In the genomic region with DNA sequence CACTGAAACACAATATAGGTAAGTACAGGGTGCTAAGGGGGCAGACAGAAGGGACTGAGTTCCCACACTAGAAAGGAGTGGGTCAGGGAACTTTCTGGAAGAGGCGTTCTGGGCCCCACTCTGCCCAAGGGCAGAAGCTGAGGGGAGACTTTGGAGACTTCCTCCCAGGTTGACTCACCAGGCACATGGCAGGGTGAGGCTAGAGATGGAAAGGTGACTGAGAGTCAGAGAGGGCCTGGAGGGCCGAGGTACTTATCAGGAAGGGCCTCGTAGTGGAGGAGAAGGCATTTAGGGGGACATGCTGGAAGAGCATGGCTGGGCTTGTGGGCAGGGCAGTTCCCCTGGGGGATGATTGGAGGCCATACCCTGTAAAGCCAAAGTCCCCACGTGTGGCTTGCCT, we compare ENCODE assay signal across 20 cellular contexts.
DNase-seq lines count a peak whose midpoint lies in the region; ATAC-seq and TF ChIP-seq lines count a peak whose summit lies in the region.
"Had no signal": no experiment of that assay in that cellular context is flagged by ENCODE, and none has a peak within 500 bp of the region (broad histone marks: within the 10 kb centered on the region; RNA-seq: fewer than 3 reads in every experiment).

No MANE protein-coding gene starts in this region.

- H4K20me1 ChIP-seq in BLaER1, result no peaks in the 10 kb centered on the region
- no peaks in the 10 kb centered on the region for H4K20me1 ChIP-seq in mammary epithelial cell (ENCODE audit: insufficient read depth, low read length)

- no peak for TF ChIP-seq CTCF in mammary epithelial cell (conservative IDR thresholded peaks at IDR 0.05 in 1 of 2, IDR thresholded peaks at IDR 0.05 in 1 of 2; ENCODE audit: extremely low read depth in 1 of 2, insufficient read depth in 1 of 2, low read depth in 1 of 2, low read length in 2 of 2)
- no peak for TF ChIP-seq CTCF in GM13977 (IDR thresholded peaks at IDR 0.05; ENCODE audit: extremely low read depth, insufficient read depth, missing control alignments)

- in situ Hi-C loops in mammary epithelial cell (cut with MboI; ENCODE audit: low sequenced_read_pairs in 2 of 2) (no loop called here), GM13977 (cut with MboI; ENCODE audit: low pct_unique_long_range_greater_than_20kb, low sequenced_read_pairs, unreplicated experiment) (no loop called here)

- 76% methylated on average over 3 of the region's 4 CpGs for WGBS in mammary epithelial cell (ENCODE audit: low coverage, missing lambda C conversion rate)

- peak overlapping the region in 2 of 7 donors; percentile 27 to 48 for H3K27ac Mint-ChIP-seq in CD4-positive, alpha-beta memory T cell
- peak overlapping the region in 8 of 10 donors; percentile 5 to 80 (median 64) for H3K27ac Mint-ChIP-seq in naive thymus-derived CD8-positive, alpha-beta T cell

- H3K27me3 ChIP-seq in BLaER1 (no peaks in the 10 kb centered on the region), mammary epithelial cell (ENCODE audit: insufficient read depth, low read length) (no peaks in the 10 kb centered on the region)
- H3K27me3 ChIP-seq in CD4-positive, alpha-beta memory T cell (ENCODE audit: insufficient read depth, low read length), result no peaks in the 10 kb centered on the region
- H3K27me3 ChIP-seq: thyroid gland had no signal

- peak overlapping the region; percentile 9 for H2AFZ ChIP-seq in mammary epithelial cell (ENCODE audit: low read depth, low read length)

- no peak for ATAC-seq in naive thymus-derived CD8-positive, alpha-beta T cell
- ATAC-seq: right cardiac atrium had no signal

- peak overlapping the region; percentile 14 for H3K4me2 ChIP-seq in BLaER1
- H3K4me2 ChIP-seq in mammary epithelial cell (ENCODE audit: insufficient read depth, low read depth, low read length), result no peak overlapping the region

- CTCF ChIA-PET in CD4-positive, alpha-beta memory T cell (lab: Charles Lee; ENCODE audit: partially characterized antibody), result no interaction called here
- CTCF ChIA-PET in mammary epithelial cell (lab: Charles Lee; ENCODE audit: low non-redundant PET), result no interaction called here

- H3K9me3 Mint-ChIP-seq in CD4-positive, alpha-beta memory T cell, result peaks cover 0 to 2% (median 0%) of the 10 kb centered on the region in 8 donors
- H3K9me3 Mint-ChIP-seq in naive thymus-derived CD8-positive, alpha-beta T cell, result no peaks in the 10 kb centered on the region

- intact Hi-C loops in CD4-positive, alpha-beta memory T cell (cut with micrococcal nuclease), result loop anchor here (1.0 to 10.0 kb wide), 4 partner anchors 25 to 756 kb away; no protein-coding TSS in a partner anchor
- intact Hi-C loops in mammary epithelial cell (cut with micrococcal nuclease), result no loop called here

- H3K36me3 ChIP-seq in BLaER1 (no peaks in the 10 kb centered on the region), mammary epithelial cell (ENCODE audit: insufficient read depth, low read length) (no peaks in the 10 kb centered on the region)
- H3K36me3 ChIP-seq in CD4-positive, alpha-beta memory T cell (ENCODE audit: insufficient read depth, low read length), result no peaks in the 10 kb centered on the region
- H3K36me3 ChIP-seq: left ventricle myocardium inferior, thyroid gland had no signal

- no peak for DNase-seq in CD4-positive, alpha-beta memory T cell
- DNase-seq in mammary epithelial cell (no peak), ureter (ENCODE audit: low spot score) (no peak), GM13977 (ENCODE audit: low spot score) (no peak), MV-4-11 (lab: John Stamatoyannopoulos, UW) (no peak)
- DNase-seq in naive thymus-derived CD8-positive, alpha-beta T cell, result no peak
- DNase-seq: Calu3; cerebellar nuclear complex; effector memory CD4-positive, alpha-beta T cell; EL; GOT3; left ventricle myocardium inferior; mucosa of descending colon; NCI-H2107; NCI-H526; right cardiac atrium; SHP77; stimulated activated CD4-positive, alpha-beta T cell treated with anti-CD3 and anti-CD28 coated beads, Interleukin-15, amount 100 ng/mL, for 24 hours; thyroid gland had no signal

- H3K4me3 Mint-ChIP-seq in CD4-positive, alpha-beta memory T cell, result peak overlapping the region in 5 of 8 donors; percentile 9 to 86 (median 20)
- H3K4me3 Mint-ChIP-seq in naive thymus-derived CD8-positive, alpha-beta T cell, result peak overlapping the region in 5 of 10 donors; percentile 34 to 86 (median 75)

- H3K9ac ChIP-seq in BLaER1, result no peak overlapping the region
- no peak overlapping the region for H3K9ac ChIP-seq in mammary epithelial cell (ENCODE audit: insufficient read depth, low read length)

- no peaks in the 10 kb centered on the region for H3K36me3 Mint-ChIP-seq in CD4-positive, alpha-beta memory T cell
- H3K36me3 Mint-ChIP-seq in naive thymus-derived CD8-positive, alpha-beta T cell, result no peaks in the 10 kb centered on the region

- no peak overlapping the region for H3K4me3 ChIP-seq in BLaER1
- no peak overlapping the region for H3K4me3 ChIP-seq in CD4-positive, alpha-beta memory T cell (ENCODE audit: low read length in 2 of 2)
- H3K4me3 ChIP-seq in mammary epithelial cell (replicated peaks in 1 of 3; ENCODE audit: insufficient read depth in 1 of 3, low read depth in 2 of 3, low read length in 3 of 3), result no peak overlapping the region
- H3K4me3 ChIP-seq: left ventricle myocardium inferior, mucosa of descending colon, thyroid gland had no signal

- peaks cover 62 to 73% (median 67%) of the 10 kb centered on the region in 4 donors for H3K4me1 Mint-ChIP-seq in CD4-positive, alpha-beta memory T cell
- H3K4me1 Mint-ChIP-seq in naive thymus-derived CD8-positive, alpha-beta T cell, result peaks cover 67 to 84% (median 81%) of the 10 kb centered on the region in 4 donors

- dilution Hi-C loops in mammary epithelial cell (cut with HindIII; ENCODE audit: low sequenced_read_pairs), result loop anchor here (5.0 kb wide), 1 partner anchor 156 kb away; no protein-coding TSS in a partner anchor

- peaks cover 0 to 3% of the 10 kb centered on the region in 2 donors for H3K27me3 Mint-ChIP-seq in CD4-positive, alpha-beta memory T cell
- H3K27me3 Mint-ChIP-seq in naive thymus-derived CD8-positive, alpha-beta T cell, result no peaks in the 10 kb centered on the region

- no peaks in the 10 kb centered on the region for H3K79me2 ChIP-seq in mammary epithelial cell (ENCODE audit: insufficient read depth, low read length)

- no TSS peak for BruUV-seq in mammary epithelial cell (replicated peaks; lab: Mats Ljungman, UMichigan)

- POLR2A ChIA-PET in CD4-positive, alpha-beta memory T cell (lab: Charles Lee; ENCODE audit: partially characterized antibody), result interaction anchor here (6.6 kb wide), 1 partner anchor 160 kb away, joined by 72 read pairs; a partner anchor contains a TSS
- POLR2A ChIA-PET in naive thymus-derived CD8-positive, alpha-beta T cell (lab: Charles Lee), result no interaction called here

- peaks cover 46% of the 10 kb centered on the region for H3K4me1 ChIP-seq in BLaER1
- peaks cover 62% of the 10 kb centered on the region for H3K4me1 ChIP-seq in CD4-positive, alpha-beta memory T cell (ENCODE audit: insufficient read depth, low read length)
- H3K4me1 ChIP-seq in mammary epithelial cell (ENCODE audit: insufficient read depth, low read length), result peaks cover 19% of the 10 kb centered on the region
- H3K4me1 ChIP-seq: left ventricle myocardium inferior had no signal

- no peaks in the 10 kb centered on the region for H3K9me3 ChIP-seq in BLaER1
- H3K9me3 ChIP-seq in CD4-positive, alpha-beta memory T cell (ENCODE audit: control insufficient read depth in 1 of 2, low read length in 2 of 2), result no peaks in the 10 kb centered on the region
- no peaks in the 10 kb centered on the region for H3K9me3 ChIP-seq in mammary epithelial cell (replicated peaks; ENCODE audit: insufficient read depth, low read length)
- H3K9me3 ChIP-seq: mucosa of descending colon, thyroid gland had no signal

- H3K27ac ChIP-seq in BLaER1 (no peak overlapping the region), mammary epithelial cell (ENCODE audit: insufficient read depth, low read depth, low read length) (no peak overlapping the region)
- H3K27ac ChIP-seq in CD4-positive, alpha-beta memory T cell (ENCODE audit: low read depth, low read length), result no peak overlapping the region
- H3K27ac ChIP-seq: left ventricle myocardium inferior had no signal
